1 cellular context compared by ENCODE assay signal in the genomic region with DNA sequence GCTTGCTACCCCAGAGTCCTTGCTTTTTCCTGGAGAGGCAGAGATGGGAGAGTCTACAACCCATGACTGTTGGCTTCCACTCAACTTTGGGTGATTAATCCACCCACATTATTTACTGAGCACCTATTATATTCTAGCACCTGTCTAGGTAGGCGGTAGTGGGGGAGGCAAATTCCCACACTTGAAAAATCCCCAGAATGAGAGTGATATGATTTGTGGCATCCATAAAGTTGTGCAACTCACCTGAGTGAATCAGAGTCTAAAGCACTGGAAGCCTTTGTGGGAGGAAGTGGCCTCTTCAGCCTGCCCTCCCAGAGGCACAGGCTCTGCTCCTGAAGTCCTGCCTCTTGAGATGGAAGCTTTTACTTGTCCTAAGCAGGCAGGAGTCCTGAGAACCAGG.
TF ChIP-seq lines count a peak whose summit lies in the region.

No MANE protein-coding gene starts in this region.

TF ChIP-seq in GM23338, 12 proteins besides CTCF, POLR2A, EP300 and RAD21 (continued from another document):
- TF ChIP-seq, protein P1, sequence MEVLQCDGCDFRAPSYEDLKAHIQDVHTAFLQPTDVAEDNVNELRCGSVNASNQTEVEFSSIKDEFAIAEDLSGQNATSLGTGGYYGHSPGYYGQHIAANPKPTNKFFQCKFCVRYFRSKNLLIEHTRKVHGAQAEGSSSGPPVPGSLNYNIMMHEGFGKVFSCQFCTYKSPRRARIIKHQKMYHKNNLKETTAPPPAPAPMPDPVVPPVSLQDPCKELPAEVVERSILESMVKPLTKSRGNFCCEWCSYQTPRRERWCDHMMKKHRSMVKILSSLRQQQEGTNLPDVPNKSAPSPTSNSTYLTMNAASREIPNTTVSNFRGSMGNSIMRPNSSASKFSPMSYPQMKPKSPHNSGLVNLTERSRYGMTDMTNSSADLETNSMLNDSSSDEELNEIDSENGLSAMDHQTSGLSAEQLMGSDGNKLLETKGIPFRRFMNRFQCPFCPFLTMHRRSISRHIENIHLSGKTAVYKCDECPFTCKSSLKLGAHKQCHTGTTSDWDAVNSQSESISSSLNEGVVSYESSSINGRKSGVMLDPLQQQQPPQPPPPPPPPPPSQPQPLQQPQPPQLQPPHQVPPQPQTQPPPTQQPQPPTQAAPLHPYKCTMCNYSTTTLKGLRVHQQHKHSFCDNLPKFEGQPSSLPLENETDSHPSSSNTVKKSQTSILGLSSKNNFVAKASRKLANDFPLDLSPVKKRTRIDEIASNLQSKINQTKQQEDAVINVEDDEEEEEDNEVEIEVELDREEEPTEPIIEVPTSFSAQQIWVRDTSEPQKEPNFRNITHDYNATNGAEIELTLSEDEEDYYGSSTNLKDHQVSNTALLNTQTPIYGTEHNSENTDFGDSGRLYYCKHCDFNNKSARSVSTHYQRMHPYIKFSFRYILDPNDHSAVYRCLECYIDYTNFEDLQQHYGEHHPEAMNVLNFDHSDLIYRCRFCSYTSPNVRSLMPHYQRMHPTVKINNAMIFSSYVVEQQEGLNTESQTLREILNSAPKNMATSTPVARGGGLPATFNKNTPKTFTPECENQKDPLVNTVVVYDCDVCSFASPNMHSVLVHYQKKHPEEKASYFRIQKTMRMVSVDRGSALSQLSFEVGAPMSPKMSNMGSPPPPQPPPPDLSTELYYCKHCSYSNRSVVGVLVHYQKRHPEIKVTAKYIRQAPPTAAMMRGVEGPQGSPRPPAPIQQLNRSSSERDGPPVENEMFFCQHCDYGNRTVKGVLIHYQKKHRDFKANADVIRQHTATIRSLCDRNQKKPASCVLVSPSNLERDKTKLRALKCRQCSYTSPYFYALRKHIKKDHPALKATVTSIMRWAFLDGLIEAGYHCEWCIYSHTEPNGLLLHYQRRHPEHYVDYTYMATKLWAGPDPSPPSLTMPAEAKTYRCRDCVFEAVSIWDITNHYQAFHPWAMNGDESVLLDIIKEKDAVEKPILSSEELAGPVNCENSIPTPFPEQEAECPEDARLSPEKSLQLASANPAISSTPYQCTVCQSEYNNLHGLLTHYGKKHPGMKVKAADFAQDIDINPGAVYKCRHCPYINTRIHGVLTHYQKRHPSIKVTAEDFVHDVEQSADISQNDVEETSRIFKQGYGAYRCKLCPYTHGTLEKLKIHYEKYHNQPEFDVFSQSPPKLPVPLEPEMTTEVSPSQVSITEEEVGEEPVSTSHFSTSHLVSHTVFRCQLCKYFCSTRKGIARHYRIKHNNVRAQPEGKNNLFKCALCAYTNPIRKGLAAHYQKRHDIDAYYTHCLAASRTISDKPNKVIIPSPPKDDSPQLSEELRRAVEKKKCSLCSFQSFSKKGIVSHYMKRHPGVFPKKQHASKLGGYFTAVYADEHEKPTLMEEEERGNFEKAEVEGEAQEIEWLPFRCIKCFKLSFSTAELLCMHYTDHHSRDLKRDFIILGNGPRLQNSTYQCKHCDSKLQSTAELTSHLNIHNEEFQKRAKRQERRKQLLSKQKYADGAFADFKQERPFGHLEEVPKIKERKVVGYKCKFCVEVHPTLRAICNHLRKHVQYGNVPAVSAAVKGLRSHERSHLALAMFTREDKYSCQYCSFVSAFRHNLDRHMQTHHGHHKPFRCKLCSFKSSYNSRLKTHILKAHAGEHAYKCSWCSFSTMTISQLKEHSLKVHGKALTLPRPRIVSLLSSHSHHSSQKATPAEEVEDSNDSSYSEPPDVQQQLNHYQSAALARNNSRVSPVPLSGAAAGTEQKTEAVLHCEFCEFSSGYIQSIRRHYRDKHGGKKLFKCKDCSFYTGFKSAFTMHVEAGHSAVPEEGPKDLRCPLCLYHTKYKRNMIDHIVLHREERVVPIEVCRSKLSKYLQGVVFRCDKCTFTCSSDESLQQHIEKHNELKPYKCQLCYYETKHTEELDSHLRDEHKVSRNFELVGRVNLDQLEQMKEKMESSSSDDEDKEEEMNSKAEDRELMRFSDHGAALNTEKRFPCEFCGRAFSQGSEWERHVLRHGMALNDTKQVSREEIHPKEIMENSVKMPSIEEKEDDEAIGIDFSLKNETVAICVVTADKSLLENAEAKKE (CRISPR knock-in tag; IDR thresholded peaks at IDR 0.05): no peak
- TF ChIP-seq NANOG (IDR thresholded peaks at IDR 0.05; ENCODE audit: borderline replicate concordance): no peak
- no peak for TF ChIP-seq EZH2 (IDR thresholded peaks at IDR 0.05; ENCODE audit: low read depth, unreplicated experiment)
- no peak for TF ChIP-seq CREB1 (CRISPR knock-in tag; IDR thresholded peaks at IDR 0.05; ENCODE audit: low read depth)
- TF ChIP-seq ZNF114 (CRISPR knock-in tag; IDR thresholded peaks at IDR 0.05): no peak
- TF ChIP-seq ZNF331 (CRISPR knock-in tag; IDR thresholded peaks at IDR 0.05; ENCODE audit: low read depth): no peak
- TF ChIP-seq POLR2AphosphoS5 (IDR thresholded peaks at IDR 0.05; ENCODE audit: low read depth): no peak
- TF ChIP-seq JUNB (IDR thresholded peaks at IDR 0.05; ENCODE audit: unreplicated experiment): no peak
